In the genomic region with DNA sequence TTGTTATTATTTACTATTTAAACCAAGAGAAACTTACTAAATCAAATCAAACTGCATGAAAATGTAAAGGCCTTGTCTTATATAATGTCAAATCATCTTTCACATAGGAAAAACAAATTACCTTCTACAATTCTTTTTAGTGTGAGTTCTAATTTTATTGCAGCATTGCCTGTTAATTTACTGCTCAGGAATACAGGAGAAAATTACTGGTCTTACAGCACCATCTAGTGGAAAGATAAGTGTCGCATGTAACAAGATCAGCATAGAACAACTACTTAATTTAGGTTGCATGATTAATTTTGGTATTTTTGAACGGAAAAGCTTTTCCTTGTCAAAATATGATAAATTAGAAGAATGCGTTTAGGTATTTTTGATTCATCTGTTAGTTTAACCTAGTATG, we compare ENCODE assay signal across 8 cellular contexts.
A peak's percentile ranks its signal among the peaks of the same experiment; 100 is the strongest.
DNase-seq lines count a peak whose midpoint lies in the region; ATAC-seq and TF ChIP-seq lines count a peak whose summit lies in the region.
"Had no signal": no experiment of that assay in that cellular context is flagged by ENCODE, and none has a peak within 500 bp of the region (broad histone marks: within the 10 kb centered on the region; RNA-seq: fewer than 3 reads in every experiment).

No MANE protein-coding gene starts in this region.

- no peaks in the 10 kb centered on the region for H3K4me1 ChIP-seq in gastrocnemius medialis

- no peak for TF ChIP-seq POLR2A in gastrocnemius medialis (IDR thresholded peaks at IDR 0.05)

- in situ Hi-C loops in gastrocnemius medialis (cut with MboI; ENCODE audit: low sequenced_read_pairs in 4 of 4) = loop anchor here in 1 of 4 donors (5.0 to 25.0 kb wide), 2 partner anchors 243 to 748 kb away; no protein-coding TSS in a partner anchor

- intact Hi-C loops in gastrocnemius medialis (cut with DNase I; ENCODE audit: low total_unique reads) = loop anchor here (5.0 kb wide), 1 partner anchor 243 kb away; no protein-coding TSS in a partner anchor

- H3K36me3 ChIP-seq in gastrocnemius medialis = no peaks in the 10 kb centered on the region

- no peak overlapping the region for H3K27ac ChIP-seq in gastrocnemius medialis

- no peaks in the 10 kb centered on the region for H3K27me3 ChIP-seq in gastrocnemius medialis

- ATAC-seq in gastrocnemius medialis (no peak), GM18907 (IDR thresholded peaks at IDR 0.05; ENCODE audit: unreplicated experiment) (no peak)

- DNase-seq in GF-D8 (lab: John Stamatoyannopoulos, UW) (peak; percentile 18), NCI-H1105 (lab: John Stamatoyannopoulos, UW) (peak; percentile 58), SKM-1 treated with dmso at 0.1 percent for 144 hours (lab: John Stamatoyannopoulos, UW; ENCODE audit: unreplicated experiment) (peak; percentile 52), foreskin melanocyte (peak; percentile 67), gastrocnemius medialis (no peak)
- no peak for DNase-seq in stimulated activated CD4-positive, alpha-beta T cell treated with anti-CD3 and anti-CD28 coated beads, Interleukin-15, amount 100 ng/mL, for 24 hours
- DNase-seq: activated B cell treated with CpG ODN at 0.5 μM for 24 hours had no signal

- TF ChIP-seq CTCF in gastrocnemius medialis (IDR thresholded peaks at IDR 0.05 in 4 of 5, conservative IDR thresholded peaks at IDR 0.05 in 1 of 5) = peak; percentile 45 to 75 (median 65)

- no peaks in the 10 kb centered on the region for H3K9me3 ChIP-seq in gastrocnemius medialis

- H3K4me3 ChIP-seq in gastrocnemius medialis = no peak overlapping the region

Comparison
In these comparisons a context has a peak if more than half of its experiments do, and no peak if none do; other contexts are left out.
1. DNase-seq: peak in GF-D8 (single experiment), NCI-H1105 (single experiment), SKM-1 treated with dmso at 0.1 percent for 144 hours (single experiment) and foreskin melanocyte (single experiment); none in gastrocnemius medialis (0 of 2) and stimulated activated CD4-positive, alpha-beta T cell treated with anti-CD3 and anti-CD28 coated beads, Interleukin-15, amount 100 ng/mL, for 24 hours (single experiment).